23 cellular contexts compared by ENCODE assay signal in genomic region chr11:24233041-24233440, GRCh38.
A peak's percentile ranks its signal among the peaks of the same experiment; 100 is the strongest.
DNase-seq lines count a peak whose midpoint lies in the region; ATAC-seq, FAIRE-seq and TF ChIP-seq lines count a peak whose summit lies in the region.
"Had no signal": no experiment of that assay in that cellular context is flagged by ENCODE, and none has a peak within 500 bp of the region (broad histone marks: within the 10 kb centered on the region; RNA-seq: fewer than 3 reads in every experiment).

No MANE protein-coding gene starts in this region.

- no peak for ATAC-seq in GM21737 (IDR thresholded peaks at IDR 0.05; ENCODE audit: unreplicated experiment)

- intact Hi-C loops in thyroid gland (cut with DNase I) = no loop called here

- H3K36me3 ChIP-seq in bronchial epithelial cell (ENCODE audit: control insufficient read depth, insufficient read depth, low read length) (no peaks in the 10 kb centered on the region), thyroid gland (no peaks in the 10 kb centered on the region)
- H3K36me3 ChIP-seq: BLaER1 had no signal

- TF ChIP-seq CTCF in bronchial epithelial cell (IDR thresholded peaks at IDR 0.05; ENCODE audit: insufficient read depth, low read length, severe bottlenecking) (no peak), thyroid gland (IDR thresholded peaks at IDR 0.05) (no peak)

- H3K27ac ChIP-seq in thyroid gland = no peak overlapping the region
- H3K27ac ChIP-seq: 22Rv1, BLaER1 had no signal

- H3K4me3 ChIP-seq in bronchial epithelial cell (ENCODE audit: low read depth, low read length) (no peak overlapping the region), thyroid gland (replicated peaks in 1 of 3) (no peak overlapping the region)
- H3K4me3 ChIP-seq: BLaER1 had no signal

- no peak for FAIRE-seq in bronchial epithelial cell (lab: Jason Lieb, UNC)

- H3K27me3 ChIP-seq in bronchial epithelial cell (ENCODE audit: control insufficient read depth, insufficient read depth, low read length) (no peaks in the 10 kb centered on the region), thyroid gland (no peaks in the 10 kb centered on the region)
- H3K27me3 ChIP-seq: BLaER1 had no signal

- DNase-seq in DMS153 (lab: John Stamatoyannopoulos, UW) = peak; percentile 41
- DNase-seq in DMS153 treated with DMSO at 0.1 percent for 48 hours (lab: John Stamatoyannopoulos, UW; ENCODE audit: unreplicated experiment) = no peak
- peak; percentile 51 for DNase-seq in NCI-H187 treated with DMSO at 0.1 percent for 48 hours (lab: John Stamatoyannopoulos, UW)
- peak; percentile 30 for DNase-seq in bronchial epithelial cell (ENCODE audit: low read depth)
- DNase-seq in renal cortical epithelial cell (ENCODE audit: low read depth) = peak; percentile 17
- no peak for DNase-seq in NCI-H146 (lab: John Stamatoyannopoulos, UW)
- no peak for DNase-seq in thyroid gland
- DNase-seq: ACHN; Caco-2; CD4-positive, alpha-beta memory T cell; DMS 273 treated with DMSO at 0.1 percent for 48 hours; EL; GF-D8; H7; NCI-H1436 treated with DMSO at 0.1 percent for 48 hours; NCI-H2029 treated with DMSO at 0.1 percent for 48 hours; NCI-H226; NCI-H524 treated with DMSO at 0.1 percent for 48 hours; OCI-M1; Right ventricle myocardium superior had no signal

- H3K9me3 ChIP-seq in thyroid gland = no peaks in the 10 kb centered on the region
- H3K9me3 ChIP-seq: BLaER1, Caco-2 had no signal

- no peaks in the 10 kb centered on the region for H3K4me1 ChIP-seq in thyroid gland
- H3K4me1 ChIP-seq: BLaER1, Caco-2 had no signal

- WGBS in thyroid gland, 2 donors = 97 to 100% methylated on average over 1 of the region's 1 CpG

- TF ChIP-seq POLR2A in thyroid gland (IDR thresholded peaks at IDR 0.05) = no peak

Comparison
In these comparisons a context has a peak if more than half of its experiments do, and no peak if none do; other contexts are left out.
1. DNase-seq: peak in DMS153 (single experiment), NCI-H187 treated with DMSO at 0.1 percent for 48 hours (single experiment), bronchial epithelial cell (single experiment) and renal cortical epithelial cell (single experiment); none in DMS153 treated with DMSO at 0.1 percent for 48 hours (single experiment), NCI-H146 (single experiment) and thyroid gland (0 of 2).